In the genomic region with DNA sequence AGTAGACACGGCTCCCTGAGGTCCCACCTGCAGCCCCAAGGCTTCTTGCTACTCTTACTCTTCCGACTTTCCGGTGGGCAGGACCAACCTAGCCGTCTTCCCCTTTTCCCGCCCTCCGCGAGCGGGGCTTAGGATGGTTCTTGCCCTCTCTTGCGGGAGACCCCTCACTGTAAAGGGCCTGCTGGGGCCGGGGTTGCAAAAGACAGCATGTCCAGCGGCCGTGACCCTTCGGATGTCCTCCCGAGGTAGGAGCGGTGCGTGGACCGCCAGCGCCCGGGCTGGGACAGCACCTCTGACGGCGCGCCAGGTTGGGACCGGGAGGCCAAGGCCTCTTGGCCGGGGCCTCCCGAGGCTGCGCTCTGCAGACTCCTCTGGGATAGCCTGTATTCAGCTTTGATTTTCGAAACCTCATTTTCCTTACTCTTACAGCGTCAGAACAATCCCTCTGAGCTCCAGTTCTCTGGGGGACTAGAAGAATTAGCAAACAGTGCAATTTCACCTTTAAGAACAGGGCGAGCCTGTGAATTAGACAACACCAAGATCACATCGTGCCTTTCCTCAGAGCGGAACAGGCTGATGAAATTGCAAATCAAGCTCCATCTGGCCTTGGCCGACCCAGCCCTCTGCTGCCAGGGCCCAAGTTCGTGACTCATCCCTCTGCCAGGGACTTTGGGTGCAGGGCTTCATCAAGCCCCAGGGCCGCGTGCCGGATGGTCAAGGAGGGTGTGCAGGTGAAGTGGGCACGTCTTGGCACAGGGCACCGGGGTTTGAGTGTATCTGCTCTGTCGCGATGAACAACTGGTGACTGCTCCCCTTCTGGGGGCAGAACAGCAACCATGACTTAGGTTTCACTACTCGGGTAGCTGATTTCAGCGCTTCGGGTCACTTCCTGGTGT, we compare ENCODE assay signal across 1 cellular context.
TF ChIP-seq lines count a peak whose summit lies in the region.

No MANE protein-coding gene starts in this region.

TF ChIP-seq in IMR-90, 13 proteins besides CTCF, POLR2A, EP300 and RAD21 (continued from another document):
- TF ChIP-seq CHD1 (IDR thresholded peaks at IDR 0.05; ENCODE audit: low read depth, low read length) (no peak), USF2 (IDR thresholded peaks at IDR 0.05; ENCODE audit: low read depth, low read length) (no peak), MAFK (IDR thresholded peaks at IDR 0.05; ENCODE audit: low read depth, low read length) (no peak), FOS (IDR thresholded peaks at IDR 0.05; ENCODE audit: low read depth, low read length) (no peak), ELK1 (IDR thresholded peaks at IDR 0.05; ENCODE audit: borderline replicate concordance, low read depth, low read length) (no peak), MAZ (IDR thresholded peaks at IDR 0.05; ENCODE audit: borderline replicate concordance, low read depth, low read length) (no peak), CEBPB (IDR thresholded peaks at IDR 0.05; ENCODE audit: low read depth, low read length) (no peak), RFX5 (IDR thresholded peaks at IDR 0.05; ENCODE audit: low read depth, low read length) (no peak), RCOR1 (IDR thresholded peaks at IDR 0.05; ENCODE audit: insufficient replicate concordance, low read length) (no peak)
